Comparison of ENCODE assay signal across 9 cellular contexts in the genomic region with DNA sequence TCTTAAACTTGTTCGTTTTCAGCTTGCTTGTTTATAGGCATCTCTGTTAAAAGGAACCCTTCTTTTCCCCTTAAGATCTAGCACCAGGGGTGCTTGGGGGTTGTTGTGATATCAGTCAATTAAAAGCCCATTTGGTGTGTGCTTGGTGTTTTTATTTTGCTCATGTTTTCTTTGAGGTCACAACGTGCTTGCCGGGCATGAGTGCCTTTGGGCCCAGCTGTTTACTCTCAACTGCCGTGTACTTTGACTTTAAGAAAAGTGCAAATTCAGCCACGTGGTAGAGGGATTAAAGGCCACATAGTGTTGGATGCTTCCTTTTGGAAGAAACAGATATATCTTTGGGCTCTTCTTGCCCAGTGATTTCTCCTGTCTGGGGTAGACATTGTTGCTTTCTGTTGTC. TPM values are rescaled to one million over a fixed set of nuclear protein-coding genes. Genes with fewer than 3 reads are reported as not detected.
DNase-seq lines count a peak whose midpoint lies in the region; ATAC-seq, FAIRE-seq and TF ChIP-seq lines count a peak whose summit lies in the region.
"Had no signal": no experiment of that assay in that cellular context is flagged by ENCODE, and none has a peak within 500 bp of the region (broad histone marks: within the 10 kb centered on the region; RNA-seq: fewer than 3 reads in every experiment).

No MANE protein-coding gene starts in this region.

- H3K9me3 ChIP-seq in Peyer's patch, result no peaks in the 10 kb centered on the region
- no peaks in the 10 kb centered on the region for H3K9me3 ChIP-seq in gastroesophageal sphincter
- no peaks in the 10 kb centered on the region for H3K9me3 ChIP-seq in HAP-1

- in situ Hi-C loops in HAP-1 (cut with MboI; ENCODE audit: low sequenced_read_pairs), result no loop called here

- peaks cover 0 to 22% (median 0%) of the 10 kb centered on the region in 3 donors for H3K36me3 ChIP-seq in Peyer's patch
- peaks cover 0 to 7% of the 10 kb centered on the region in 2 donors for H3K36me3 ChIP-seq in gastroesophageal sphincter
- H3K36me3 ChIP-seq in HAP-1 (replicated peaks), result peaks cover 20% of the 10 kb centered on the region

- DNase-seq in GM12891 (ENCODE audit: insufficient read length, low spot score) (no peak), Peyer's patch (peak in 1 of 3 donors; percentile 77), sciatic nerve (ENCODE audit: low spot score) (no peak), head of caudate nucleus (no peak), HAP-1 (ENCODE audit: low spot score in 2 of 2) (no peak)
- no peak for DNase-seq in activated CD8-positive, alpha-beta memory T cell treated with anti-CD3 and anti-CD28 coated beads, Interleukin-2, amount 50 U/mL, for 48 hours
- DNase-seq: stimulated activated naive CD4-positive, alpha-beta T cell had no signal

- no peaks in the 10 kb centered on the region for H3K27me3 ChIP-seq in Peyer's patch
- no peaks in the 10 kb centered on the region for H3K27me3 ChIP-seq in gastroesophageal sphincter
- no peaks in the 10 kb centered on the region for H3K27me3 ChIP-seq in HAP-1 (ENCODE audit: low read depth)

- TF ChIP-seq CTCF in Peyer's patch (IDR thresholded peaks at IDR 0.05) (no peak), gastroesophageal sphincter (IDR thresholded peaks at IDR 0.05) (no peak)

- ATAC-seq in gastroesophageal sphincter, result no peak
- peak; percentile 69 for ATAC-seq in sciatic nerve
- no peak for ATAC-seq in GM18517 (IDR thresholded peaks at IDR 0.05; ENCODE audit: unreplicated experiment)

- WGBS in gastroesophageal sphincter (ENCODE audit: low coverage in 1 of 2), 2 donors, result 0 to 3% methylated on average over 5 of the region's 5 CpGs

- peak overlapping the region; percentile 7 to 67 (median 60) for H3K27ac ChIP-seq in Peyer's patch
- H3K27ac ChIP-seq in gastroesophageal sphincter, result peak overlapping the region; percentile 52 to 73 (median 66)

- TF ChIP-seq POLR2A in GM12891 (IDR thresholded peaks at IDR 0.05; ENCODE audit: low read depth, low read length) (no peak), Peyer's patch (IDR thresholded peaks at IDR 0.05) (no peak), gastroesophageal sphincter (IDR thresholded peaks at IDR 0.05) (no peak)

- intact Hi-C loops in sciatic nerve (cut with DNase I), result no loop called here
- intact Hi-C loops in head of caudate nucleus (cut with DNase I), result no loop called here

- H3K4me3 ChIP-seq in Peyer's patch, result peak overlapping the region in 2 of 4 donors; percentile 11 to 27
- H3K4me3 ChIP-seq in gastroesophageal sphincter, result peak overlapping the region in 1 of 2 donors; percentile 6
- H3K4me3 ChIP-seq in HAP-1, result no peak overlapping the region

- H3K4me1 ChIP-seq in Peyer's patch (peaks cover 0 to 63% (median 27%) of the 10 kb centered on the region in 4 donors), gastroesophageal sphincter (peaks cover 42 to 86% (median 57%) of the 10 kb centered on the region in 3 donors), HAP-1 (peaks cover 18% of the 10 kb centered on the region)

- TF ChIP-seq EP300 in gastroesophageal sphincter (IDR thresholded peaks at IDR 0.05), result no peak

- FAIRE-seq in GM12891 (lab: Jason Lieb, UNC), result peak; percentile 86

TF ChIP-seq in GM12891, 5 proteins besides CTCF, POLR2A, EP300 and RAD21:
- TF ChIP-seq POLR2AphosphoS5 (IDR thresholded peaks at IDR 0.05; ENCODE audit: low read depth, low read length) (no peak), TAF1 (IDR thresholded peaks at IDR 0.05; ENCODE audit: low read depth, low read length) (no peak), PAX5 (IDR thresholded peaks at IDR 0.05; ENCODE audit: insufficient read depth, low read length, severe bottlenecking) (no peak), POU2F2 (IDR thresholded peaks at IDR 0.05; ENCODE audit: low read depth, low read length) (no peak), SPI1 (IDR thresholded peaks at IDR 0.05; ENCODE audit: low read depth, low read length) (no peak)

RNA-seq across cellular contexts. Expression of a gene that starts 10.5 kb away (rescaled TPM):
- polyA plus RNA-seq in GM12891 (2012; ENCODE audit: low read depth, missing spikeins), result 35.0 TPM
- total RNA-seq in Peyer's patch (10 to 100 TPM; 49.4 to 90.8 (median 66.8) TPM), gastroesophageal sphincter (10 to 100 TPM; 28.2 to 64.2 (median 42.6) TPM), sciatic nerve (83.8 TPM)
